Comparison of ENCODE assay signal across 1 cellular context in the genomic region with DNA sequence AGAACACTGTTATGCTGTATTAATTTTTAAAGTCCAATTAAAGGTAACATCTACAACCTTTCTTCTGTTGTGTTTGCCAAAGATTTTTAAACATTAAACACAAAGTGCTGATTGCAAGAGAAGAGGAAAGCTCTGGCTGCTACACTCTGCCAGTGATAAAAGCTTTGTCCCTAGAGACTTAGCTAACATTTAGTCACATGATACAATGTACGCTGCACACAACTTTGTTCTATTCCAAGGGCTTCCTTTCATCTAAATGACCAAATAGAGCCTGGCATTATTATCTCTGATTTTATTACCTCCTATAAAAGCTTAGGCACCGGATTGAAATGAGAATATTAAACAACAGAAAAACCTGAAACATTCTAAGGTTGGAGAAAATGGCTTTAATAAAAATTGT.
TF ChIP-seq lines count a peak whose summit lies in the region.

No MANE protein-coding gene starts in this region.

TF ChIP-seq in GM12878, 131 proteins besides CTCF, POLR2A, EP300 and RAD21 (continued from another document):
- TF ChIP-seq NKRF (conservative IDR thresholded peaks at IDR 0.05) (no peak), RAD51 (IDR thresholded peaks at IDR 0.05) (0 out of 2 replicates have a peak, but pooled peaks have one; percentile 18), CREB1 (IDR thresholded peaks at IDR 0.05; ENCODE audit: low read depth) (no peak), CEBPB (IDR thresholded peaks at IDR 0.05; ENCODE audit: borderline replicate concordance in 1 of 2, low read depth in 2 of 2, low read length in 2 of 2) (no peak), CREM (IDR thresholded peaks at IDR 0.05; ENCODE audit: low read depth) (no peak), SIX5 (IDR thresholded peaks at IDR 0.05; ENCODE audit: low read depth, low read length, severe bottlenecking) (no peak), MEF2B (IDR thresholded peaks at IDR 0.05; ENCODE audit: partially characterized antibody, poor library complexity, severe bottlenecking) (peak; percentile 25), E2F4 (IDR thresholded peaks at IDR 0.05; ENCODE audit: low read depth, low read length) (no peak), PKNOX1 (IDR thresholded peaks at IDR 0.05) (no peak)
